Comparison of ENCODE assay signal across 1 cellular context in the genomic region with DNA sequence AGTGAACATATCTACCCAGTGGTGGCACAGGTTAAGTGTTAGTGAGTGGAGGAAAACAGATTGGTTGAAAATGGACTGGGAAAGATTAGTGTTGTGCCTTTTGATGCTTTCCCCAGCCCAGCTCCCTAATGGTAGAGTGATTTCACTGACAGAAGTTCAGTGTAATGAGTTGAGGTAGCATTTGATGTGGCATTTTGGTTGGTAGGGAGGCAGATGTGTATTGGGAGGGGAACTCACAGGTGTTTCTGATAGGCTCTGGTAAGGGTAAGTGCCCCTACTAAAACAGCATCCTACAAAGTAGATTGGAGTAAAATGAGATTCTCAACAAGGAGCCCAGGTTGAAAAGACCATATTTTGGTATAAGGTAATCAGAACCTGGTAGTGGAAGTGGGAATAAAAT.
TF ChIP-seq lines count a peak whose summit lies in the region.

No MANE protein-coding gene starts in this region.

TF ChIP-seq in K562, 482 proteins besides CTCF, POLR2A, EP300 and RAD21 (continued from another document):
- TF ChIP-seq DLX4 (CRISPR knock-in tag; IDR thresholded peaks at IDR 0.05): no peak
- TF ChIP-seq, protein P1, sequence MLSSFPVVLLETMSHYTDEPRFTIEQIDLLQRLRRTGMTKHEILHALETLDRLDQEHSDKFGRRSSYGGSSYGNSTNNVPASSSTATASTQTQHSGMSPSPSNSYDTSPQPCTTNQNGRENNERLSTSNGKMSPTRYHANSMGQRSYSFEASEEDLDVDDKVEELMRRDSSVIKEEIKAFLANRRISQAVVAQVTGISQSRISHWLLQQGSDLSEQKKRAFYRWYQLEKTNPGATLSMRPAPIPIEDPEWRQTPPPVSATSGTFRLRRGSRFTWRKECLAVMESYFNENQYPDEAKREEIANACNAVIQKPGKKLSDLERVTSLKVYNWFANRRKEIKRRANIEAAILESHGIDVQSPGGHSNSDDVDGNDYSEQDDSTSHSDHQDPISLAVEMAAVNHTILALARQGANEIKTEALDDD (IDR thresholded peaks at IDR 0.05): peak; percentile 18; the same call in 1 of the 2 replicates
